Comparison of ENCODE assay signal across 1 cellular context in the genomic region with DNA sequence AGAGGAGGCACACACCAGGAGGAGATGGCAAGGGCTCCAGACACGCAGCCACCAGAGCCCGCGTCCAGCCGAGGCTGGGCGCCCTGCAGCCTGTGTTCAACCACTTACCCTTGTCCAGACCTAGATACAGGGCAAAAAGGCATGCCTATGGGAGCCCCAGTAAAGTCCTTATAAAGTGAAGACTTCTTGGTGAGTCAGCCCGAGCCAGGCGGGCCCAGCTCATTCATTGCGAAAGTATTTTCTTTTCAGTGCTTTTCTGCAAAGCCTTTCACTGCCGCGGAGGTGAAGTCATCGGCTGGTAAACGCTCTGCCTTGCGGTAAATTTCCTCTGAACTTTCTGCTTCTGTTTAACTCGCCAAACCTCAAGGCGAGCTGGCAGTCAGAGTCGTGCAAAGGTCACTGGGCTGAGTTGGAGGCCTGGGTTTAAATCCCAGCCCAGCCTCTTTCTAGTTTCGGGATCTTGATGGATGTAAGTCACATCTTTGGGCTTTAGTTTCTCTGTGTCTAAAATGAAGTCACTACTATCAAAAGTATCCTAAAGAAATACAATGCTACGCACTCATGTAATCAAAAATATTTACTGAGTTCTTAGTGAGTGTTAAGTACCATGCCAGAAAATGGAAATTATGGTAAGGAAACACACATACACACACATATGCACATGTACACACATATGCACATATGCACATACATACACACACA.
A peak's percentile ranks its signal among the peaks of the same experiment; 100 is the strongest.
TF ChIP-seq lines count a peak whose summit lies in the region.

No MANE protein-coding gene starts in this region.

TF ChIP-seq in HepG2, 621 proteins besides CTCF, POLR2A, EP300 and RAD21 (continued from another document and continues in another):
- TF ChIP-seq, protein P1, sequence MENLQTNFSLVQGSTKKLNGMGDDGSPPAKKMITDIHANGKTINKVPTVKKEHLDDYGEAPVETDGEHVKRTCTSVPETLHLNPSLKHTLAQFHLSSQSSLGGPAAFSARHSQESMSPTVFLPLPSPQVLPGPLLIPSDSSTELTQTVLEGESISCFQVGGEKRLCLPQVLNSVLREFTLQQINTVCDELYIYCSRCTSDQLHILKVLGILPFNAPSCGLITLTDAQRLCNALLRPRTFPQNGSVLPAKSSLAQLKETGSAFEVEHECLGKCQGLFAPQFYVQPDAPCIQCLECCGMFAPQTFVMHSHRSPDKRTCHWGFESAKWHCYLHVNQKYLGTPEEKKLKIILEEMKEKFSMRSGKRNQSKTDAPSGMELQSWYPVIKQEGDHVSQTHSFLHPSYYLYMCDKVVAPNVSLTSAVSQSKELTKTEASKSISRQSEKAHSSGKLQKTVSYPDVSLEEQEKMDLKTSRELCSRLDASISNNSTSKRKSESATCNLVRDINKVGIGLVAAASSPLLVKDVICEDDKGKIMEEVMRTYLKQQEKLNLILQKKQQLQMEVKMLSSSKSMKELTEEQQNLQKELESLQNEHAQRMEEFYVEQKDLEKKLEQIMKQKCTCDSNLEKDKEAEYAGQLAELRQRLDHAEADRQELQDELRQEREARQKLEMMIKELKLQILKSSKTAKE (CRISPR knock-in tag; IDR thresholded peaks at IDR 0.05; ENCODE audit: borderline replicate concordance), result no peak
- peak; percentile 71; the same call in 1 of the 2 replicates for TF ChIP-seq CBX5 (CRISPR knock-in tag; IDR thresholded peaks at IDR 0.05; ENCODE audit: borderline replicate concordance)
- TF ChIP-seq SP5 (CRISPR knock-in tag; IDR thresholded peaks at IDR 0.05; ENCODE audit: borderline replicate concordance, low read depth), result peak; percentile 40; the same call in 1 of the 2 replicates
- TF ChIP-seq CBX1 (IDR thresholded peaks at IDR 0.05; ENCODE audit: low read depth), result no peak
- no peak; the same call in 1 of the 2 replicates for TF ChIP-seq ZNF124 (CRISPR knock-in tag; IDR thresholded peaks at IDR 0.05)
- no peak for TF ChIP-seq RFXANK (CRISPR knock-in tag; IDR thresholded peaks at IDR 0.05)
- TF ChIP-seq MZF1 (CRISPR knock-in tag; IDR thresholded peaks at IDR 0.05; ENCODE audit: borderline replicate concordance), result no peak
- no peak for TF ChIP-seq ZNF337 (CRISPR knock-in tag; IDR thresholded peaks at IDR 0.05; ENCODE audit: borderline replicate concordance, low read depth)
- TF ChIP-seq, protein P2, sequence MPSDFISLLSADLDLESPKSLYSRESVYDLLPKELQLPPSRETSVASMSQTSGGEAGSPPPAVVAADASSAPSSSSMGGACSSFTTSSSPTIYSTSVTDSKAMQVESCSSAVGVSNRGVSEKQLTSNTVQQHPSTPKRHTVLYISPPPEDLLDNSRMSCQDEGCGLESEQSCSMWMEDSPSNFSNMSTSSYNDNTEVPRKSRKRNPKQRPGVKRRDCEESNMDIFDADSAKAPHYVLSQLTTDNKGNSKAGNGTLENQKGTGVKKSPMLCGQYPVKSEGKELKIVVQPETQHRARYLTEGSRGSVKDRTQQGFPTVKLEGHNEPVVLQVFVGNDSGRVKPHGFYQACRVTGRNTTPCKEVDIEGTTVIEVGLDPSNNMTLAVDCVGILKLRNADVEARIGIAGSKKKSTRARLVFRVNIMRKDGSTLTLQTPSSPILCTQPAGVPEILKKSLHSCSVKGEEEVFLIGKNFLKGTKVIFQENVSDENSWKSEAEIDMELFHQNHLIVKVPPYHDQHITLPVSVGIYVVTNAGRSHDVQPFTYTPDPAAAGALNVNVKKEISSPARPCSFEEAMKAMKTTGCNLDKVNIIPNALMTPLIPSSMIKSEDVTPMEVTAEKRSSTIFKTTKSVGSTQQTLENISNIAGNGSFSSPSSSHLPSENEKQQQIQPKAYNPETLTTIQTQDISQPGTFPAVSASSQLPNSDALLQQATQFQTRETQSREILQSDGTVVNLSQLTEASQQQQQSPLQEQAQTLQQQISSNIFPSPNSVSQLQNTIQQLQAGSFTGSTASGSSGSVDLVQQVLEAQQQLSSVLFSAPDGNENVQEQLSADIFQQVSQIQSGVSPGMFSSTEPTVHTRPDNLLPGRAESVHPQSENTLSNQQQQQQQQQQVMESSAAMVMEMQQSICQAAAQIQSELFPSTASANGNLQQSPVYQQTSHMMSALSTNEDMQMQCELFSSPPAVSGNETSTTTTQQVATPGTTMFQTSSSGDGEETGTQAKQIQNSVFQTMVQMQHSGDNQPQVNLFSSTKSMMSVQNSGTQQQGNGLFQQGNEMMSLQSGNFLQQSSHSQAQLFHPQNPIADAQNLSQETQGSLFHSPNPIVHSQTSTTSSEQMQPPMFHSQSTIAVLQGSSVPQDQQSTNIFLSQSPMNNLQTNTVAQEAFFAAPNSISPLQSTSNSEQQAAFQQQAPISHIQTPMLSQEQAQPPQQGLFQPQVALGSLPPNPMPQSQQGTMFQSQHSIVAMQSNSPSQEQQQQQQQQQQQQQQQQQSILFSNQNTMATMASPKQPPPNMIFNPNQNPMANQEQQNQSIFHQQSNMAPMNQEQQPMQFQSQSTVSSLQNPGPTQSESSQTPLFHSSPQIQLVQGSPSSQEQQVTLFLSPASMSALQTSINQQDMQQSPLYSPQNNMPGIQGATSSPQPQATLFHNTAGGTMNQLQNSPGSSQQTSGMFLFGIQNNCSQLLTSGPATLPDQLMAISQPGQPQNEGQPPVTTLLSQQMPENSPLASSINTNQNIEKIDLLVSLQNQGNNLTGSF (CRISPR knock-in tag; IDR thresholded peaks at IDR 0.05), result 0 out of 2 replicates have a peak, but pooled peaks have one; percentile 42
- peak; percentile 86 for TF ChIP-seq HNF4A (CRISPR knock-in tag; IDR thresholded peaks at IDR 0.05)
- TF ChIP-seq ONECUT2 (CRISPR knock-in tag; IDR thresholded peaks at IDR 0.05), result no peak
- no peak for TF ChIP-seq ZKSCAN1 (IDR thresholded peaks at IDR 0.05; ENCODE audit: low read length)
- TF ChIP-seq, protein P3, sequence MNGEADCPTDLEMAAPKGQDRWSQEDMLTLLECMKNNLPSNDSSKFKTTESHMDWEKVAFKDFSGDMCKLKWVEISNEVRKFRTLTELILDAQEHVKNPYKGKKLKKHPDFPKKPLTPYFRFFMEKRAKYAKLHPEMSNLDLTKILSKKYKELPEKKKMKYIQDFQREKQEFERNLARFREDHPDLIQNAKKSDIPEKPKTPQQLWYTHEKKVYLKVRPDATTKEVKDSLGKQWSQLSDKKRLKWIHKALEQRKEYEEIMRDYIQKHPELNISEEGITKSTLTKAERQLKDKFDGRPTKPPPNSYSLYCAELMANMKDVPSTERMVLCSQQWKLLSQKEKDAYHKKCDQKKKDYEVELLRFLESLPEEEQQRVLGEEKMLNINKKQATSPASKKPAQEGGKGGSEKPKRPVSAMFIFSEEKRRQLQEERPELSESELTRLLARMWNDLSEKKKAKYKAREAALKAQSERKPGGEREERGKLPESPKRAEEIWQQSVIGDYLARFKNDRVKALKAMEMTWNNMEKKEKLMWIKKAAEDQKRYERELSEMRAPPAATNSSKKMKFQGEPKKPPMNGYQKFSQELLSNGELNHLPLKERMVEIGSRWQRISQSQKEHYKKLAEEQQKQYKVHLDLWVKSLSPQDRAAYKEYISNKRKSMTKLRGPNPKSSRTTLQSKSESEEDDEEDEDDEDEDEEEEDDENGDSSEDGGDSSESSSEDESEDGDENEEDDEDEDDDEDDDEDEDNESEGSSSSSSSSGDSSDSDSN (CRISPR knock-in tag; IDR thresholded peaks at IDR 0.05), result peak; percentile 33; the same call in 1 of the 2 replicates
- TF ChIP-seq, protein P4, sequence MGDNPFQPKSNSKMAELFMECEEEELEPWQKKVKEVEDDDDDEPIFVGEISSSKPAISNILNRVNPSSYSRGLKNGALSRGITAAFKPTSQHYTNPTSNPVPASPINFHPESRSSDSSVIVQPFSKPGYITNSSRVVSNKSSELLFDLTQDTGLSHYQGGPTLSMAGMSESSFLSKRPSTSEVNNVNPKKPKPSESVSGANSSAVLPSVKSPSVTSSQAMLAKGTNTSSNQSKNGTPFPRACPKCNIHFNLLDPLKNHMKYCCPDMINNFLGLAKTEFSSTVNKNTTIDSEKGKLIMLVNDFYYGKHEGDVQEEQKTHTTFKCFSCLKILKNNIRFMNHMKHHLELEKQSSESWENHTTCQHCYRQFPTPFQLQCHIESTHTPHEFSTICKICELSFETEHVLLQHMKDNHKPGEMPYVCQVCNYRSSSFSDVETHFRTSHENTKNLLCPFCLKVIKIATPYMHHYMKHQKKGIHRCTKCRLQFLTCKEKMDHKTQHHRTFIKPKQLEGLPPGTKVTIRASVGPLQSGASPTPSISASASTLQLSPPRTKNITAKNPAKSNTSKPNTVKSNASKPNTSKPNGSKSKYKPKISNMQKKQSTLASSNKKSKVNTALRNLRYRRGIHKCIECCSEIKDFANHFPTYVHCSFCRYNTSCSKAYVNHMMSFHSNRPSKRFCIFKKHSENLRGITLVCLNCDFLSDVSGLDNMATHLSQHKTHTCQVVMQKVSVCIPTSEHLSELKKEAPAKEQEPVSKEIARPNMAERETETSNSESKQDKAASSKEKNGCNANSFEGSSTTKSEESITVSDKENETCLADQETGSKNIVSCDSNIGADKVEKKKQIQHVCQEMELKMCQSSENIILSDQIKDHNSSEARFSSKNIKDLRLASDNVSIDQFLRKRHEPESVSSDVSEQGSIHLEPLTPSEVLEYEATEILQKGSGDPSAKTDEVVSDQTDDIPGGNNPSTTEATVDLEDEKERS (CRISPR knock-in tag; IDR thresholded peaks at IDR 0.05), result no peak
- no peak for TF ChIP-seq MAF1 (CRISPR knock-in tag; IDR thresholded peaks at IDR 0.05; ENCODE audit: borderline replicate concordance)
- peak; percentile 58; the same call in 1 of the 2 replicates for TF ChIP-seq FOSL1 (CRISPR knock-in tag; IDR thresholded peaks at IDR 0.05; ENCODE audit: borderline replicate concordance)
- no peak for TF ChIP-seq ZSCAN31 (CRISPR knock-in tag; IDR thresholded peaks at IDR 0.05; ENCODE audit: low read depth)
- TF ChIP-seq, protein P5, sequence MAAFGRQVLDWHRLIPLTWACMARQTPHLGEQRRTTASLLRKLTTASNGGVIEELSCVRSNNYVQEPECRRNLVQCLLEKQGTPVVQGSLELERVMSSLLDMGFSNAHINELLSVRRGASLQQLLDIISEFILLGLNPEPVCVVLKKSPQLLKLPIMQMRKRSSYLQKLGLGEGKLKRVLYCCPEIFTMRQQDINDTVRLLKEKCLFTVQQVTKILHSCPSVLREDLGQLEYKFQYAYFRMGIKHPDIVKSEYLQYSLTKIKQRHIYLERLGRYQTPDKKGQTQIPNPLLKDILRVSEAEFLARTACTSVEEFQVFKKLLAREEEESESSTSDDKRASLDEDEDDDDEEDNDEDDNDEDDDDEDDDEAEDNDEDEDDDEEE (CRISPR knock-in tag; IDR thresholded peaks at IDR 0.05), result no peak
- no peak for TF ChIP-seq ZNF333 (CRISPR knock-in tag; IDR thresholded peaks at IDR 0.05; ENCODE audit: borderline replicate concordance)
- TF ChIP-seq ZBTB3 (CRISPR knock-in tag; IDR thresholded peaks at IDR 0.05; ENCODE audit: borderline replicate concordance, low read depth), result no peak
- TF ChIP-seq ZFP1 (CRISPR knock-in tag; IDR thresholded peaks at IDR 0.05), result 0 out of 2 replicates have a peak, but pooled peaks have one; percentile 23
- 0 out of 2 replicates have a peak, but pooled peaks have one; percentile 26 for TF ChIP-seq ZSCAN29 (CRISPR knock-in tag; conservative IDR thresholded peaks at IDR 0.05)
- TF ChIP-seq, protein P6, sequence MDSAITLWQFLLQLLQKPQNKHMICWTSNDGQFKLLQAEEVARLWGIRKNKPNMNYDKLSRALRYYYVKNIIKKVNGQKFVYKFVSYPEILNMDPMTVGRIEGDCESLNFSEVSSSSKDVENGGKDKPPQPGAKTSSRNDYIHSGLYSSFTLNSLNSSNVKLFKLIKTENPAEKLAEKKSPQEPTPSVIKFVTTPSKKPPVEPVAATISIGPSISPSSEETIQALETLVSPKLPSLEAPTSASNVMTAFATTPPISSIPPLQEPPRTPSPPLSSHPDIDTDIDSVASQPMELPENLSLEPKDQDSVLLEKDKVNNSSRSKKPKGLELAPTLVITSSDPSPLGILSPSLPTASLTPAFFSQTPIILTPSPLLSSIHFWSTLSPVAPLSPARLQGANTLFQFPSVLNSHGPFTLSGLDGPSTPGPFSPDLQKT (CRISPR knock-in tag; IDR thresholded peaks at IDR 0.05; ENCODE audit: borderline replicate concordance), result no peak
- peak; percentile 57; the same call in 1 of the 2 replicates for TF ChIP-seq ETV5 (CRISPR knock-in tag; IDR thresholded peaks at IDR 0.05; ENCODE audit: borderline replicate concordance)
- TF ChIP-seq ZNF737 (CRISPR knock-in tag; IDR thresholded peaks at IDR 0.05; ENCODE audit: borderline replicate concordance), result no peak
- peak; percentile 34; the same call in 1 of the 2 replicates for TF ChIP-seq ZFP82 (CRISPR knock-in tag; IDR thresholded peaks at IDR 0.05; ENCODE audit: borderline replicate concordance)
- peak; percentile 96 for TF ChIP-seq RARA (CRISPR knock-in tag; IDR thresholded peaks at IDR 0.05)
- TF ChIP-seq ZFY (CRISPR knock-in tag; IDR thresholded peaks at IDR 0.05), result 0 out of 2 replicates have a peak, but pooled peaks have one; percentile 27
- peak; percentile 55; the same call in 1 of the 2 replicates for TF ChIP-seq KLF6 (CRISPR knock-in tag; IDR thresholded peaks at IDR 0.05)
- no peak for TF ChIP-seq SSRP1 (CRISPR knock-in tag; IDR thresholded peaks at IDR 0.05)
- TF ChIP-seq MIER2 (CRISPR knock-in tag; IDR thresholded peaks at IDR 0.05), result 0 out of 2 replicates have a peak, but pooled peaks have one; percentile 39
- peak; percentile 55; the same call in 1 of the 2 replicates for TF ChIP-seq HDAC2 (CRISPR knock-in tag; IDR thresholded peaks at IDR 0.05)
- TF ChIP-seq, protein P7, sequence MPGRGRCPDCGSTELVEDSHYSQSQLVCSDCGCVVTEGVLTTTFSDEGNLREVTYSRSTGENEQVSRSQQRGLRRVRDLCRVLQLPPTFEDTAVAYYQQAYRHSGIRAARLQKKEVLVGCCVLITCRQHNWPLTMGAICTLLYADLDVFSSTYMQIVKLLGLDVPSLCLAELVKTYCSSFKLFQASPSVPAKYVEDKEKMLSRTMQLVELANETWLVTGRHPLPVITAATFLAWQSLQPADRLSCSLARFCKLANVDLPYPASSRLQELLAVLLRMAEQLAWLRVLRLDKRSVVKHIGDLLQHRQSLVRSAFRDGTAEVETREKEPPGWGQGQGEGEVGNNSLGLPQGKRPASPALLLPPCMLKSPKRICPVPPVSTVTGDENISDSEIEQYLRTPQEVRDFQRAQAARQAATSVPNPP (CRISPR knock-in tag; IDR thresholded peaks at IDR 0.05), result no peak
- TF ChIP-seq, protein P8, sequence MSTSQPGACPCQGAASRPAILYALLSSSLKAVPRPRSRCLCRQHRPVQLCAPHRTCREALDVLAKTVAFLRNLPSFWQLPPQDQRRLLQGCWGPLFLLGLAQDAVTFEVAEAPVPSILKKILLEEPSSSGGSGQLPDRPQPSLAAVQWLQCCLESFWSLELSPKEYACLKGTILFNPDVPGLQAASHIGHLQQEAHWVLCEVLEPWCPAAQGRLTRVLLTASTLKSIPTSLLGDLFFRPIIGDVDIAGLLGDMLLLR (CRISPR knock-in tag; IDR thresholded peaks at IDR 0.05), result no peak
- 0 out of 2 replicates have a peak, but pooled peaks have one; percentile 14 for TF ChIP-seq ZNF777 (CRISPR knock-in tag; IDR thresholded peaks at IDR 0.05)
- TF ChIP-seq HMGA1 (CRISPR knock-in tag; conservative IDR thresholded peaks at IDR 0.05), result no peak
- TF ChIP-seq, protein P9, sequence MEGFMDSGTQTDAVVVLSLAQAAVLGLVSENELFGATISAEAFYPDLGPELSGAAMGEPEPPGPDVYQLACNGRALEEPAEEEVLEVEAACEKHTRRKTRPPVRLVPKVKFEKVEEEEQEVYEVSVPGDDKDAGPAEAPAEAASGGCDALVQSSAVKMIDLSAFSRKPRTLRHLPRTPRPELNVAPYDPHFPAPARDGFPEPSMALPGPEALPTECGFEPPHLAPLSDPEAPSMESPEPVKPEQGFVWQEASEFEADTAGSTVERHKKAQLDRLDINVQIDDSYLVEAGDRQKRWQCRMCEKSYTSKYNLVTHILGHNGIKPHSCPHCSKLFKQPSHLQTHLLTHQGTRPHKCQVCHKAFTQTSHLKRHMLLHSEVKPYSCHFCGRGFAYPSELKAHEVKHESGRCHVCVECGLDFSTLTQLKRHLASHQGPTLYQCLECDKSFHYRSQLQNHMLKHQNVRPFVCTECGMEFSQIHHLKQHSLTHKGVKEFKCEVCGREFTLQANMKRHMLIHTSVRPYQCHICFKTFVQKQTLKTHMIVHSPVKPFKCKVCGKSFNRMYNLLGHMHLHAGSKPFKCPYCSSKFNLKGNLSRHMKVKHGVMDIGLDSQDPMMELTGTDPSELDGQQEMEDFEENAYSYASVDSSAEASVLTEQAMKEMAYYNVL (CRISPR knock-in tag; IDR thresholded peaks at IDR 0.05; ENCODE audit: borderline replicate concordance), result peak; percentile 67; the same call in 1 of the 2 replicates
- TF ChIP-seq SMYD3 (CRISPR knock-in tag; IDR thresholded peaks at IDR 0.05), result no peak
